In genomic region chr2:99154643-99155536, GRCh38 we compare ENCODE assay signal across 1 cellular context.
A peak's percentile ranks its signal among the peaks of the same experiment; 100 is the strongest.
TF ChIP-seq lines count a peak whose summit lies in the region.

TSS of gene LIPT1 (plus strand) at chr2:99154967. CDS start at chr2:99161958, 6,991 bp downstream.
TSS of gene TSGA10 (minus strand) at chr2:99154942. CDS start at chr2:99109439, 45,503 bp downstream.

TF ChIP-seq in K562, 482 proteins besides CTCF, POLR2A, EP300 and RAD21 (continued from another document and continues in another):
- TF ChIP-seq CREB3L1 (IDR thresholded peaks at IDR 0.05; ENCODE audit: borderline replicate concordance, low read depth) = peak; percentile 64; the same call in 1 of the 2 replicates
- peak; percentile 89 for TF ChIP-seq GABPB1 (CRISPR knock-in tag; IDR thresholded peaks at IDR 0.05)
- peak; percentile 95 for TF ChIP-seq GABPA (tag; conservative IDR thresholded peaks at IDR 0.05; ENCODE audit: low read depth)
- 0 out of 4 replicates have a peak, but pooled peaks of 1 of the 2 experiments have one; percentile 36 for TF ChIP-seq TRIM24 (IDR thresholded peaks at IDR 0.05)
- 0 out of 2 replicates have a peak, but pooled peaks have one; percentile 64 for TF ChIP-seq MBD2 (IDR thresholded peaks at IDR 0.05; ENCODE audit: borderline replicate concordance, low read depth)
- TF ChIP-seq RAD51 (IDR thresholded peaks at IDR 0.05; ENCODE audit: borderline replicate concordance, low read depth) = peak; percentile 6; the same call in 1 of the 2 replicates
- TF ChIP-seq ZNF311 (CRISPR knock-in tag; IDR thresholded peaks at IDR 0.05) = no peak
- peak; percentile 2; the same call in 1 of the 2 replicates for TF ChIP-seq NFE2 (IDR thresholded peaks at IDR 0.05; ENCODE audit: low read depth)
- peak; percentile 93 for TF ChIP-seq ZFX (CRISPR knock-in tag; IDR thresholded peaks at IDR 0.05)
- peak in 1 of 2 experiments; percentile 45; a peak in 2 of 3 replicates for TF ChIP-seq CBX3 (IDR thresholded peaks at IDR 0.05; ENCODE audit: borderline replicate concordance in 1 of 2, low read length in 2 of 2)
- TF ChIP-seq SNAPC5 (CRISPR knock-in tag; IDR thresholded peaks at IDR 0.05) = no peak
- TF ChIP-seq ESRRA (IDR thresholded peaks at IDR 0.05; ENCODE audit: borderline replicate concordance, low read depth) = peak; percentile 76
- peak; percentile 72; the same call in 1 of the 2 replicates for TF ChIP-seq DPF2 (IDR thresholded peaks at IDR 0.05)
- 0 out of 2 replicates have a peak, but pooled peaks have one; percentile 44 for TF ChIP-seq ZNF583 (CRISPR knock-in tag; IDR thresholded peaks at IDR 0.05)
- peak; percentile 55 for TF ChIP-seq SMARCA4 (IDR thresholded peaks at IDR 0.05)
- no peak for TF ChIP-seq TCF15 (CRISPR knock-in tag; IDR thresholded peaks at IDR 0.05)
- no peak for TF ChIP-seq PBX2 (CRISPR knock-in tag; IDR thresholded peaks at IDR 0.05; ENCODE audit: low read depth)
- peak; percentile 48; the same call in 1 of the 2 replicates for TF ChIP-seq PBX2 (tag; conservative IDR thresholded peaks at IDR 0.05; ENCODE audit: low read depth)
- peak; percentile 95 for TF ChIP-seq PHF8 (IDR thresholded peaks at IDR 0.05; ENCODE audit: borderline replicate concordance, low read length)
- TF ChIP-seq ZBTB11 (CRISPR knock-in tag; IDR thresholded peaks at IDR 0.05) = peak; percentile 45 to 93 (median 61); a peak in 4 of 6 replicates
- TF ChIP-seq NCOA1 (IDR thresholded peaks at IDR 0.05; ENCODE audit: low read depth) = no peak; the same call in 1 of the 2 replicates
- peak; percentile 95 for TF ChIP-seq ETV5 (CRISPR knock-in tag; IDR thresholded peaks at IDR 0.05; ENCODE audit: low read depth)
- no peak for TF ChIP-seq MEF2D (tag; conservative IDR thresholded peaks at IDR 0.05; ENCODE audit: low read depth)
- peak; percentile 97 for TF ChIP-seq MYC (IDR thresholded peaks at IDR 0.05; ENCODE audit: low read depth, low read length)
- peak; percentile 90; the same call in 1 of the 2 replicates for TF ChIP-seq MYC (CRISPR knock-in tag; IDR thresholded peaks at IDR 0.05; ENCODE audit: borderline replicate concordance, low read depth)
- TF ChIP-seq SMAD4 (CRISPR knock-in tag; conservative IDR thresholded peaks at IDR 0.05) = peak; percentile 58; the same call in 1 of the 2 replicates
- peak; percentile 19; the same call in 1 of the 2 replicates for TF ChIP-seq BCOR (IDR thresholded peaks at IDR 0.05)
- peak; percentile 60 for TF ChIP-seq FOSL1 (tag; conservative IDR thresholded peaks at IDR 0.05)
- peak; percentile 74 for TF ChIP-seq ARID1B (IDR thresholded peaks at IDR 0.05)
- peak in 1 of 2 experiments; percentile 50; a peak in 1 of 4 replicates for TF ChIP-seq UBTF (IDR thresholded peaks at IDR 0.05; ENCODE audit: borderline replicate concordance in 1 of 2, low read depth in 2 of 2, low read length in 2 of 2)
- TF ChIP-seq ZSCAN29 (IDR thresholded peaks at IDR 0.05) = peak; percentile 46; the same call in 1 of the 2 replicates
- peak; percentile 47 for TF ChIP-seq BRD9 (IDR thresholded peaks at IDR 0.05; ENCODE audit: low read depth, partially characterized antibody)
- TF ChIP-seq KLF16 (IDR thresholded peaks at IDR 0.05) = no peak
- peak; percentile 85 to 91 for TF ChIP-seq FOXK2 (conservative IDR thresholded peaks at IDR 0.05 in 1 of 2, IDR thresholded peaks at IDR 0.05 in 1 of 2; ENCODE audit: low read depth in 2 of 2)
- TF ChIP-seq CTCFL (IDR thresholded peaks at IDR 0.05; ENCODE audit: borderline replicate concordance, insufficient read depth, low read depth, low read length, poor library complexity, severe bottlenecking) = peak; percentile 20
- peak; percentile 46; the same call in 1 of the 2 replicates for TF ChIP-seq NBN (IDR thresholded peaks at IDR 0.05; ENCODE audit: low read depth)
- TF ChIP-seq ZNF79 (CRISPR knock-in tag; IDR thresholded peaks at IDR 0.05; ENCODE audit: low read depth) = no peak
- no peak; the same call in 1 of the 2 replicates for TF ChIP-seq E2F1 (CRISPR knock-in tag; IDR thresholded peaks at IDR 0.05)
- no peak for TF ChIP-seq ELF2 (CRISPR knock-in tag; IDR thresholded peaks at IDR 0.05)
- TF ChIP-seq HLTF (IDR thresholded peaks at IDR 0.05) = no peak
- no peak for TF ChIP-seq ZBTB7A (IDR thresholded peaks at IDR 0.05; ENCODE audit: borderline replicate concordance, control insufficient read depth, low read depth, low read length)
- TF ChIP-seq SMARCB1 (IDR thresholded peaks at IDR 0.05; ENCODE audit: insufficient read length, low read depth) = no peak
- TF ChIP-seq NFRKB (IDR thresholded peaks at IDR 0.05; ENCODE audit: low read depth) = peak; percentile 62; the same call in 1 of the 2 replicates
- peak; percentile 86 for TF ChIP-seq POLR2B (IDR thresholded peaks at IDR 0.05; ENCODE audit: low read depth, partially characterized antibody)
- peak; percentile 50; the same call in 1 of the 2 replicates for TF ChIP-seq JUN (IDR thresholded peaks at IDR 0.05; ENCODE audit: borderline replicate concordance, low read depth, low read length)
- TF ChIP-seq JUN (CRISPR knock-in tag; IDR thresholded peaks at IDR 0.05; ENCODE audit: borderline replicate concordance) = no peak
- no peak for TF ChIP-seq NR4A1 (CRISPR knock-in tag; IDR thresholded peaks at IDR 0.05)
- 0 out of 2 replicates have a peak, but pooled peaks have one; percentile 19 for TF ChIP-seq NR4A1 (tag; IDR thresholded peaks at IDR 0.05)
- TF ChIP-seq E2F4 (CRISPR knock-in tag; IDR thresholded peaks at IDR 0.05; ENCODE audit: low read depth) = 0 out of 2 replicates have a peak, but pooled peaks have one; percentile 18
- peak; percentile 91 for TF ChIP-seq L3MBTL2 (IDR thresholded peaks at IDR 0.05)
- 0 out of 2 replicates have a peak, but pooled peaks have one; percentile 51 for TF ChIP-seq TOE1 (IDR thresholded peaks at IDR 0.05; ENCODE audit: borderline replicate concordance)
- TF ChIP-seq TOE1 (CRISPR knock-in tag; IDR thresholded peaks at IDR 0.05; ENCODE audit: borderline replicate concordance, low read depth) = no peak
- peak; percentile 78 for TF ChIP-seq POLR2AphosphoS5 (IDR thresholded peaks at IDR 0.05; ENCODE audit: control insufficient read depth, insufficient read depth, low read depth, low read length)
- TF ChIP-seq SMARCE1 (IDR thresholded peaks at IDR 0.05) = peak; percentile 57
